Comparison of ENCODE assay signal across 8 cellular contexts in the genomic region with DNA sequence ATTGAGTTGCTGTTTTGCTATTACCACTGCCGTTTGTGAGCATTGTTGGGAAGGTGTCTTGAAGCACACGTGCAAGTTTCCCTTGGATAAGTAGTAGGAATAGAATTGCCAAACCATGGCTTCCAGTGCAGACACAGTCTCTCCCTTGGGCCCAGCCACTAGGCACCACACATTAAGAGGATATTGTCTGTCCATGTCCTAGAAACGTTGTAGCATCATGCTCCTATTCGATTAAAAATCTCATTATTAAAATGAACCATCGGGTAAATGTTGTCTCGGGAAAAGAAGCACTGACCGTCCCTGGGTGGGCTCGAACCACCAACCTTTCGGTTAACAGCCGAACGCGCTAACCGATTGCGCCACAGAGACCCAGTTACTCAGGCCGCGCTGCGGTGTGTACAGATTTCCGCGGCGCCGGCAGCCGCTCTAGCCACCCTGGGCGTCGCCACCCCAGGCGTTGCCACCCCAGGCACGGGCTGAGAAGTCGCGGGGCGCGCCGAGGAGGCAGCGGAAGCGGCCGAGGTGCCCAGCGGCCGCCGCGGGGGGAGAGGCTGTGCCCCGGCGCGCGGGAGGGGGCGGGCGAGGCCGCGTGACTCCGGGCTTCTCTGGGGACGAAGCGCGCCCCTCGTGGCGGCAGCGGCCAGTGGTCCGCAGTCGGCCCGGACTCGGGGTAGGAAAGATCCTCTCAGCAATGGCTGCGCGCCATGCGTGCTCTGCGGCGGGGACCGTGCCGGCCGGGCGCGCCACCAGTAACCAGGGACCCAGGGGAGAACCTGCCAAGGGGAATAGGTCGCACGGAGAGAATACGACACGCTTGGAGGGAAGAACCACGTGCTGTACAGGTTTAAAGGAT. TPM values are rescaled to one million over a fixed set of nuclear protein-coding genes. Genes with fewer than 3 reads are reported as not detected.
DNase-seq lines count a peak whose midpoint lies in the region; ATAC-seq, FAIRE-seq and TF ChIP-seq lines count a peak whose summit lies in the region.

No MANE protein-coding gene starts in this region.

- H2AFZ ChIP-seq in H1 (ENCODE audit: low read length): peak overlapping the region; percentile 82

- no peaks in the 10 kb centered on the region for H3K79me2 ChIP-seq in H1 (ENCODE audit: control insufficient read depth in 1 of 2, insufficient read depth in 2 of 2, low read length in 2 of 2)

- H2BK120ac ChIP-seq in H1 (replicated peaks; ENCODE audit: low read depth, low read length): no peak overlapping the region

- peaks cover 0 to 2% (median 0%) of the 10 kb centered on the region in 3 donors for H3K36me3 Mint-ChIP-seq in CD8-positive, alpha-beta memory T cell

- peak; percentile 81 to 92 (median 86) for DNase-seq in CD8-positive, alpha-beta memory T cell
- DNase-seq in HL-60 (ENCODE audit: low read depth in 1 of 2, low spot score in 1 of 2) (peak; percentile 68 to 93), NOMO-1 (lab: John Stamatoyannopoulos, UW; ENCODE audit: unreplicated experiment in 2 of 2) (peak; percentile 97 to 99), H1 (ENCODE audit: low read depth in 1 of 2, low spot score in 2 of 2) (peak; percentile 49 to 92), mesenteric fat pad (ENCODE audit: low spot score) (peak; percentile 97)
- DNase-seq in activated CD8-positive, alpha-beta memory T cell treated with anti-CD3 and anti-CD28 coated beads for 48 hours (ENCODE audit: low read depth in 2 of 3, low spot score in 2 of 3): peak; percentile 90 to 97 (median 97)
- DNase-seq in stimulated activated CD8-positive, alpha-beta memory T cell treated with anti-CD3 and anti-CD28 coated beads, Interleukin-15, amount 100 ng/mL, for 24 hours (ENCODE audit: low read depth): peak; percentile 96

- H3K4me3 ChIP-seq in CD8-positive, alpha-beta memory T cell (ENCODE audit: low read length): peak overlapping the region; percentile 77
- H3K4me3 ChIP-seq in HL-60 (replicated peaks; ENCODE audit: insufficient read depth, low read length) (peak overlapping the region; percentile 48), H1 (ENCODE audit: extremely low read depth in 1 of 4, insufficient read depth in 2 of 4, low read depth in 3 of 4, low read length in 4 of 4) (peak overlapping the region; percentile 60 to 73 (median 67))

- no peak overlapping the region for H3K56ac ChIP-seq in H1 (replicated peaks; ENCODE audit: insufficient read length, low read depth, low read length)

- no peak for FAIRE-seq in H1 (lab: Jason Lieb, UNC)

- H2BK5ac ChIP-seq in H1 (ENCODE audit: low read depth, low read length): no peak overlapping the region

- H4K20me1 ChIP-seq in H1 (replicated peaks in 1 of 2; ENCODE audit: control insufficient read depth in 1 of 2, insufficient read depth in 2 of 2, low read length in 2 of 2): no peaks in the 10 kb centered on the region

- peaks cover 23 to 31% (median 29%) of the 10 kb centered on the region in 3 donors for H3K4me1 Mint-ChIP-seq in CD8-positive, alpha-beta memory T cell

- peaks cover 6% of the 10 kb centered on the region for H3K4me1 ChIP-seq in CD8-positive, alpha-beta memory T cell (ENCODE audit: insufficient read depth, low read length)
- peaks cover 0 to 3% (median 1%) of the 10 kb centered on the region in 4 experiments; a peak in 2 of 7 replicates for H3K4me1 ChIP-seq in H1 (replicated peaks in 1 of 4; ENCODE audit: control insufficient read depth in 3 of 4, insufficient read depth in 4 of 4, low read length in 3 of 4)

- peak overlapping the region; percentile 0 for H4K91ac ChIP-seq in H1 (replicated peaks; ENCODE audit: insufficient read length, low read length)

- WGBS in H1 (ENCODE audit: extremely low coverage in 1 of 2, insufficient coverage in 1 of 2, insufficient read length in 1 of 2, insufficient replicate concordance in 2 of 2, low coverage in 1 of 2, low lambda C conversion rate in 2 of 2, missing lambda C conversion rate in 1 of 2), 2 experiments: 8% methylated on average over 36 of the region's 72 CpGs; no CpG with 5 or more reads in 1 of the 2 experiments

- H3K4ac ChIP-seq in H1 (replicated peaks; ENCODE audit: insufficient read length, low read depth, low read length): no peak overlapping the region

- H3K4me2 ChIP-seq in H1 (ENCODE audit: insufficient read depth in 1 of 2, low read depth in 2 of 2, low read length in 2 of 2): peak overlapping the region; percentile 69 to 86

- H3K27ac ChIP-seq in CD8-positive, alpha-beta memory T cell (ENCODE audit: low read depth, low read length): peak overlapping the region; percentile 52
- peak overlapping the region; percentile 53 for H3K27ac ChIP-seq in HL-60 (replicated peaks)
- 0 out of 2 replicates have a peak overlapping the region, but pooled peaks have one; percentile 32 for H3K27ac ChIP-seq in H1 (ENCODE audit: low read depth, low read length)

- H2AK5ac ChIP-seq in H1 (ENCODE audit: low read depth, low read length): no peak overlapping the region

- peak in 1 of 2 experiments; percentile 52; a peak in 2 of 3 replicates for TF ChIP-seq POLR2A in H1 (IDR thresholded peaks at IDR 0.05; ENCODE audit: control extremely low read depth in 1 of 2, low read depth in 2 of 2, low read length in 2 of 2)

- peak; percentile 90 for ATAC-seq in GM19467 (IDR thresholded peaks at IDR 0.05; ENCODE audit: unreplicated experiment)

- H3K27me3 Mint-ChIP-seq in CD8-positive, alpha-beta memory T cell: peaks cover 0 to 6% of the 10 kb centered on the region in 2 donors

- peak in 1 of 2 experiments; percentile 43; a peak in 2 of 4 replicates for TF ChIP-seq RAD21 in H1 (IDR thresholded peaks at IDR 0.05 in 1 of 2, conservative IDR thresholded peaks at IDR 0.05 in 1 of 2; ENCODE audit: low read depth in 2 of 2, low read length in 2 of 2)

- H3K27ac Mint-ChIP-seq in CD8-positive, alpha-beta memory T cell: peak overlapping the region; percentile 88 to 94 (median 92)

- H2BK15ac ChIP-seq in H1 (ENCODE audit: low read length): no peak overlapping the region

- peak; percentile 4 for TF ChIP-seq CTCF in HL-60 (IDR thresholded peaks at IDR 0.05; ENCODE audit: insufficient read depth, low read length)
- TF ChIP-seq CTCF in H1 (IDR thresholded peaks at IDR 0.05; ENCODE audit: control extremely low read depth in 1 of 3, insufficient read depth in 1 of 3, low read depth in 1 of 3, low read length in 3 of 3): peak; percentile 61 to 76 (median 66)

- no peak overlapping the region for H2BK20ac ChIP-seq in H1 (ENCODE audit: low read length)

- H3K4me3 Mint-ChIP-seq in CD8-positive, alpha-beta memory T cell: peak overlapping the region; percentile 81 to 93 (median 89)

- no peaks in the 10 kb centered on the region for H3K27me3 ChIP-seq in CD8-positive, alpha-beta memory T cell (ENCODE audit: insufficient read depth, low read length, poor library complexity, severe bottlenecking)
- H3K27me3 ChIP-seq in HL-60 (ENCODE audit: insufficient read depth, poor library complexity, severe bottlenecking) (no peaks in the 10 kb centered on the region), H1 (replicated peaks in 1 of 4; ENCODE audit: control insufficient read depth in 3 of 4, extremely low read depth in 1 of 4, insufficient read depth in 3 of 4, low read length in 3 of 4) (no peaks in the 10 kb centered on the region)

- peak overlapping the region in 3 of 4 experiments; percentile 66 to 72 (median 71); a peak in 6 of 7 replicates for H3K9ac ChIP-seq in H1 (replicated peaks in 1 of 4; ENCODE audit: extremely low read depth in 1 of 4, low read depth in 3 of 4, low read length in 3 of 4)

- CTCF ChIA-PET in CD8-positive, alpha-beta memory T cell (lab: Charles Lee): no interaction called here
- CTCF ChIA-PET in H1 (lab: Charles Lee; ENCODE audit: partially characterized antibody): no interaction called here

- no peak overlapping the region for H3K23ac ChIP-seq in H1 (ENCODE audit: insufficient read length)

- H3K79me1 ChIP-seq in H1 (ENCODE audit: low read depth, low read length): no peaks in the 10 kb centered on the region

- TF ChIP-seq EP300 in H1 (IDR thresholded peaks at IDR 0.05; ENCODE audit: borderline replicate concordance in 1 of 2, low read depth in 2 of 2, low read length in 2 of 2): 0 out of 3 replicates have a peak, but pooled peaks of 1 of the 2 experiments have one; percentile 29

- no peaks in the 10 kb centered on the region for H3K9me3 Mint-ChIP-seq in CD8-positive, alpha-beta memory T cell

- H3K14ac ChIP-seq in H1 (ENCODE audit: insufficient read length): no peak overlapping the region

- no peak overlapping the region for H4K5ac ChIP-seq in H1 (ENCODE audit: insufficient read length, low read depth, low read length)

- peaks cover 2% of the 10 kb centered on the region for H3K23me2 ChIP-seq in H1 (ENCODE audit: low read depth, low read length)

- no peaks in the 10 kb centered on the region for H3K36me3 ChIP-seq in CD8-positive, alpha-beta memory T cell (ENCODE audit: insufficient read depth, low read length)
- H3K36me3 ChIP-seq in H1 (ENCODE audit: control insufficient read depth in 2 of 4, insufficient read depth in 4 of 4, low read length in 3 of 4): no peaks in the 10 kb centered on the region

- no peak overlapping the region for H2BK12ac ChIP-seq in H1 (ENCODE audit: low read depth, low read length)

- POLR2A ChIA-PET in CD8-positive, alpha-beta memory T cell (lab: Charles Lee): no interaction called here
- POLR2A ChIA-PET in H1 (lab: Charles Lee; ENCODE audit: partially characterized antibody): no interaction called here

- H3K18ac ChIP-seq in H1 (ENCODE audit: extremely low read depth, low read length): no peak overlapping the region; the same call in 1 of the 2 replicates

- peak overlapping the region; percentile 91; the same call in 1 of the 2 replicates for H4K8ac ChIP-seq in H1 (ENCODE audit: extremely low read depth, insufficient read depth, low read length)

- no peaks in the 10 kb centered on the region for H3K9me3 ChIP-seq in CD8-positive, alpha-beta memory T cell (ENCODE audit: low read length)
- H3K9me3 ChIP-seq in H1 (ENCODE audit: insufficient read depth in 2 of 2, low read depth in 1 of 2, low read length in 1 of 2): no peaks in the 10 kb centered on the region

TF ChIP-seq in H1, 55 proteins besides CTCF, POLR2A, EP300 and RAD21 (continues in another document):
- TF ChIP-seq YY1 (IDR thresholded peaks at IDR 0.05; ENCODE audit: low read depth, low read length): peak; percentile 92

RNA-seq across cellular contexts. Expression of gene USPL1, which starts 56.2 kb away (rescaled TPM):
- total RNA-seq in CD8-positive, alpha-beta memory T cell: 10 to 100 TPM; 15.4 to 15.6 TPM
- polyA plus RNA-seq in CD8-positive, alpha-beta memory T cell: 16.8 TPM
- 17.1 and 18.4 TPM in 2 replicates for total RNA-seq in H1 (2021; fragmentation: NEBNext Ultra II Directional; extraction: Animal tissue kit (Norgen Biotek cat#: 25700))
- 3.8 and 6.3 TPM in 2 replicates for polyA plus RNA-seq in H1 (2011; rRNA removed)
- polyA plus RNA-seq in H1 (2011; cell fraction: cytosol; rRNA removed): 8.7 TPM
- 7.2 TPM for polyA plus RNA-seq in H1 (2011; cell fraction: nucleus; rRNA removed)
- 7.7 to 13.1 TPM (median 9.5 TPM) in 4 replicates for polyA plus RNA-seq in H1 (2012, experiment 1 of 2)
- 0.96 TPM for polyA plus RNA-seq in H1 (2012, experiment 2 of 2)
- 10.8 TPM for polyA plus RNA-seq in H1 (2013, experiment 1 of 2)
- polyA plus RNA-seq in H1 (2013, experiment 2 of 2): 11.3 TPM
- polyA minus RNA-seq in H1 (2011; rRNA and poly(A)+ RNA removed): 9.0 and 12.9 TPM in 2 replicates
- polyA minus RNA-seq in H1 (2011; cell fraction: cytosol; rRNA and poly(A)+ RNA removed): 8.4 TPM
- polyA minus RNA-seq in H1 (2011; cell fraction: nucleus; rRNA and poly(A)+ RNA removed): 20.0 TPM
- 17.1 TPM for total RNA-seq in mesenteric fat pad

Comparison
In these comparisons a context has a peak if more than half of its experiments do, and no peak if none do; other contexts are left out.
1. Peak in every context shown above with its lines: DNase-seq, ATAC-seq, H3K4me3 ChIP-seq and H3K27ac ChIP-seq.